18 cellular contexts compared by ENCODE assay signal in the genomic region with DNA sequence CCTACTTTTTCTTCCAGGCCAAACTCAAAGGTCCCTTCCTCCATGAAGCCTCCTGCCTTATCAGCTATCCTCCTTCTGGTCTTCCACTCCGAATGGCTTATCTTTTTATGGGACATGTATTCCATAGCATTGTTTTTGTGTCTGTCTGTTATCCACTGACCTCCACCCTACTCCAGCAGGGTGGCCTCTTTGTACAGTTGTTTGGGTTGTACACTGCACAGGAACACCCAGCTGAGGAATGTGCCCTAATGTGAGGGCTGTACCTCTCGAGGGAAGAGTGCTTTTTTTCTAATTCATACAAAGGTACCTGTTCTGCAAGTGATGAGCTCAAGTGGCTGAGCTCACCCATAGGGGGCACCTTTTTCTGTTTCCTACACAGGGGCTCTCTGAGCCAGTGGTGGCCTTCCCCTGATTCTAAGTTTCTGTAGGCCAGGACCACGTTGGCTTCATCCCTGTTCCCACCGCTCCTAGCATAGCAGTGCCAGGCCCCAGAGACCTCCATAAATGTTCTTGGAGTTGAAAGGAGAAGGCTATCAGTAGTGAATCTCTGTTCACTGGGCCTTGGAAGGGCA.
DNase-seq lines count a peak whose midpoint lies in the region; ATAC-seq and TF ChIP-seq lines count a peak whose summit lies in the region.
"Had no signal": no experiment of that assay in that cellular context is flagged by ENCODE, and none has a peak within 500 bp of the region (broad histone marks: within the 10 kb centered on the region; RNA-seq: fewer than 3 reads in every experiment).

No MANE protein-coding gene starts in this region.

- CTCF ChIA-PET in activated CD4-positive, alpha-beta T cell treated with anti-CD3 and anti-CD28 coated beads, Interleukin-2, amount 10 ng/mL, durations not matched to agents 7 days and 5 days (lab: Charles Lee), result no interaction called here

- no peak overlapping the region for H3K4me3 Mint-ChIP-seq in activated CD4-positive, alpha-beta T cell treated with anti-CD3 and anti-CD28 coated beads, Interleukin-2, amount 10 ng/mL, durations not matched to agents 7 days and 5 days
- H3K4me3 Mint-ChIP-seq: CD4-positive, CD25-positive, alpha-beta regulatory T cell had no signal

- H3K4me3 ChIP-seq in choroid plexus epithelial cell (ENCODE audit: low read depth, low read length), result no peak overlapping the region
- H3K4me3 ChIP-seq in mucosa of descending colon, result no peak overlapping the region
- no peak overlapping the region for H3K4me3 ChIP-seq in heart right ventricle
- H3K4me3 ChIP-seq: Peyer's patch had no signal

- DNase-seq in LoVo (ENCODE audit: low spot score) (peak; percentile 50), choroid plexus epithelial cell (ENCODE audit: low read depth) (no peak), mucosa of descending colon (no peak), heart right ventricle (no peak)
- DNase-seq in activated CD4-positive, CD25-positive, alpha-beta regulatory T cell (lab: John Stamatoyannopoulos, UW), result no peak
- no peak for DNase-seq in activated CD4-positive, alpha-beta T cell treated with anti-CD3 and anti-CD28 coated beads, Interleukin-2, amount 10 ng/mL, durations not matched to agents 7 days and 5 days
- DNase-seq: AML-193; Calu3; CD4-positive, CD25-positive, alpha-beta regulatory T cell; NCI-H1436; NCI-H2029 treated with DMSO at 0.1 percent for 48 hours; NCI-H526 treated with DMSO at 0.1 percent for 48 hours; Peyer's patch; SHP77 had no signal

- POLR2A ChIA-PET in activated CD4-positive, alpha-beta T cell treated with anti-CD3 and anti-CD28 coated beads, Interleukin-2, amount 10 ng/mL, durations not matched to agents 7 days and 5 days (lab: Charles Lee), result no interaction called here

- H3K4me1 Mint-ChIP-seq in activated CD4-positive, alpha-beta T cell treated with anti-CD3 and anti-CD28 coated beads, Interleukin-2, amount 10 ng/mL, durations not matched to agents 7 days and 5 days, result no peaks in the 10 kb centered on the region
- H3K4me1 Mint-ChIP-seq: CD4-positive, CD25-positive, alpha-beta regulatory T cell had no signal

- WGBS in heart right ventricle, 2 donors, result 74 to 79% methylated on average over 4 of the region's 4 CpGs

- peaks cover 0 to 15% (median 0%) of the 10 kb centered on the region in 7 donors for H3K27me3 ChIP-seq in heart right ventricle
- H3K27me3 ChIP-seq: Peyer's patch had no signal

- no peaks in the 10 kb centered on the region for H3K36me3 Mint-ChIP-seq in activated CD4-positive, alpha-beta T cell treated with anti-CD3 and anti-CD28 coated beads, Interleukin-2, amount 10 ng/mL, durations not matched to agents 7 days and 5 days (ENCODE audit: low read depth)
- H3K36me3 Mint-ChIP-seq: CD4-positive, CD25-positive, alpha-beta regulatory T cell had no signal

- ATAC-seq in mucosa of descending colon (peak; percentile 68), heart right ventricle (no peak), HG02938 (IDR thresholded peaks at IDR 0.05; ENCODE audit: unreplicated experiment) (no peak)
- ATAC-seq: HepG2, SK-N-SH treated with all-trans-retinoic acid at 6 μM for 48 hours had no signal

- peaks cover 2% of the 10 kb centered on the region for H3K27me3 Mint-ChIP-seq in activated CD4-positive, alpha-beta T cell treated with anti-CD3 and anti-CD28 coated beads, Interleukin-2, amount 10 ng/mL, durations not matched to agents 7 days and 5 days

- H3K9me3 Mint-ChIP-seq in activated CD4-positive, alpha-beta T cell treated with anti-CD3 and anti-CD28 coated beads, Interleukin-2, amount 10 ng/mL, durations not matched to agents 7 days and 5 days, result peaks cover 4% of the 10 kb centered on the region

- H3K4me1 ChIP-seq in mucosa of descending colon (ENCODE audit: low read depth), result peaks cover 5% of the 10 kb centered on the region
- H3K4me1 ChIP-seq in heart right ventricle, result peaks cover 0 to 6% (median 0%) of the 10 kb centered on the region in 9 donors
- H3K4me1 ChIP-seq: Peyer's patch had no signal

- H3K27ac Mint-ChIP-seq in activated CD4-positive, alpha-beta T cell treated with anti-CD3 and anti-CD28 coated beads, Interleukin-2, amount 10 ng/mL, durations not matched to agents 7 days and 5 days, result no peak overlapping the region
- H3K27ac Mint-ChIP-seq: CD4-positive, CD25-positive, alpha-beta regulatory T cell had no signal

- H3K36me3 ChIP-seq in mucosa of descending colon (ENCODE audit: low read depth) (no peaks in the 10 kb centered on the region), heart right ventricle (no peaks in the 10 kb centered on the region)
- H3K36me3 ChIP-seq: Peyer's patch had no signal

- H3K27ac ChIP-seq in heart right ventricle, result no peak overlapping the region
- H3K27ac ChIP-seq: Peyer's patch had no signal

- H3K9me3 ChIP-seq in mucosa of descending colon, result no peaks in the 10 kb centered on the region
- H3K9me3 ChIP-seq in heart right ventricle, result peaks cover 0 to 9% (median 0%) of the 10 kb centered on the region in 11 donors
- H3K9me3 ChIP-seq: Peyer's patch had no signal

- TF ChIP-seq CTCF in GM12873 (IDR thresholded peaks at IDR 0.05; ENCODE audit: insufficient read depth, low read depth, low read length, missing control alignments) (peak; percentile 8), choroid plexus epithelial cell (conservative IDR thresholded peaks at IDR 0.05; ENCODE audit: low read depth, low read length) (peak; percentile 29), mucosa of descending colon (IDR thresholded peaks at IDR 0.05) (no peak), heart right ventricle (IDR thresholded peaks at IDR 0.05) (no peak)

- intact Hi-C loops in mucosa of descending colon (cut with DNase I, micrococcal nuclease), result no loop called here
- intact Hi-C loops in heart right ventricle (cut with DNase I), result no loop called here

Comparison
In these comparisons a context has a peak if more than half of its experiments do, and no peak if none do; other contexts are left out.
1. CTCF ChIP-seq: peak in GM12873 (single experiment) and choroid plexus epithelial cell (single experiment); none in mucosa of descending colon (single experiment) and heart right ventricle (0 of 9).